In genomic region chr20:38098952-38099351, GRCh38 we compare ENCODE assay signal across 31 cellular contexts.
DNase-seq lines count a peak whose midpoint lies in the region; ATAC-seq and TF ChIP-seq lines count a peak whose summit lies in the region.
"Had no signal": no experiment of that assay in that cellular context is flagged by ENCODE, and none has a peak within 500 bp of the region (broad histone marks: within the 10 kb centered on the region; RNA-seq: fewer than 3 reads in every experiment).

No MANE protein-coding gene starts in this region.

- CTCF ChIA-PET in WTC11 (lab: Charles Lee) = interaction anchor here (0.6 to 0.8 kb wide), 3 partner anchors 41 to 206 kb away, joined by 3 read pairs; no protein-coding TSS in a partner anchor

- H3K4me1 ChIP-seq in gastrocnemius medialis = peaks cover 16 to 21% of the 10 kb centered on the region in 2 donors
- H3K4me1 ChIP-seq: breast epithelium, HAP-1 had no signal

- no peaks in the 10 kb centered on the region for H3K9me3 ChIP-seq in gastrocnemius medialis
- H3K9me3 ChIP-seq: breast epithelium, HAP-1, Peyer's patch, upper lobe of left lung had no signal

- peaks cover 8% of the 10 kb centered on the region for H3K9me3 Mint-ChIP-seq in HFFc6
- peaks cover 23% of the 10 kb centered on the region for H3K9me3 Mint-ChIP-seq in WTC11
- peaks cover 8% of the 10 kb centered on the region for H3K9me3 Mint-ChIP-seq in stimulated activated memory B cell treated with anti-CD40 and anti-IgM and Interleukin-4, amounts not matched to agents 10 μg/mL and 1 μg/mL and 100 μg/mL, for 72 hours

- H3K36me3 ChIP-seq in gastrocnemius medialis = no peaks in the 10 kb centered on the region
- H3K36me3 ChIP-seq: adrenal gland, BLaER1, breast epithelium, HAP-1, left lung, Peyer's patch, upper lobe of left lung had no signal

- H3K27me3 Mint-ChIP-seq in HFFc6 (ENCODE audit: insufficient read depth) (no peaks in the 10 kb centered on the region), WTC11 (ENCODE audit: low read depth) (no peaks in the 10 kb centered on the region)
- H3K27me3 Mint-ChIP-seq in stimulated activated memory B cell treated with anti-CD40 and anti-IgM and Interleukin-4, amounts not matched to agents 10 μg/mL and 1 μg/mL and 100 μg/mL, for 72 hours = no peaks in the 10 kb centered on the region

- H3K4me3 Mint-ChIP-seq in HFFc6 (no peak overlapping the region), WTC11 (no peak overlapping the region)
- no peak overlapping the region for H3K4me3 Mint-ChIP-seq in stimulated activated memory B cell treated with anti-CD40 and anti-IgM and Interleukin-4, amounts not matched to agents 10 μg/mL and 1 μg/mL and 100 μg/mL, for 72 hours
- H3K4me3 Mint-ChIP-seq: activated naive CD4-positive, alpha-beta T cell treated with anti-CD3 and anti-CD28 coated beads for 36 hours; immature natural killer cell; nephron progenitor cell had no signal

- ATAC-seq in WTC11 (no peak), gastrocnemius medialis (no peak)
- ATAC-seq in stimulated activated memory B cell treated with anti-CD40 and anti-IgM and Interleukin-4, amounts not matched to agents 10 μg/mL and 1 μg/mL and 100 μg/mL, for 72 hours = no peak
- ATAC-seq: esophagus mucosa, left lung had no signal

- H3K4me3 ChIP-seq in fibroblast of villous mesenchyme (ENCODE audit: low read depth, low read length) (peak overlapping the region; percentile 39), gastrocnemius medialis (no peak overlapping the region)
- H3K4me3 ChIP-seq: adrenal gland, BLaER1, breast epithelium, HAP-1, left lung, Peyer's patch, smooth muscle cell, upper lobe of left lung had no signal

- H3K4me1 Mint-ChIP-seq in HFFc6 (ENCODE audit: low read depth) = peaks cover 34% of the 10 kb centered on the region
- H3K4me1 Mint-ChIP-seq in WTC11 = no peaks in the 10 kb centered on the region
- peaks cover 37% of the 10 kb centered on the region for H3K4me1 Mint-ChIP-seq in stimulated activated memory B cell treated with anti-CD40 and anti-IgM and Interleukin-4, amounts not matched to agents 10 μg/mL and 1 μg/mL and 100 μg/mL, for 72 hours

- H3K36me3 Mint-ChIP-seq in HFFc6 (ENCODE audit: low read depth) (peaks cover 12% of the 10 kb centered on the region), WTC11 (peaks cover 13% of the 10 kb centered on the region)
- peaks cover 13% of the 10 kb centered on the region for H3K36me3 Mint-ChIP-seq in stimulated activated memory B cell treated with anti-CD40 and anti-IgM and Interleukin-4, amounts not matched to agents 10 μg/mL and 1 μg/mL and 100 μg/mL, for 72 hours

- H3K27ac Mint-ChIP-seq in HFFc6 (peak overlapping the region; percentile 12; the same call in 1 of the 2 replicates), WTC11 (0 out of 2 replicates have a peak overlapping the region, but pooled peaks have one; percentile 5)
- H3K27ac Mint-ChIP-seq in stimulated activated memory B cell treated with anti-CD40 and anti-IgM and Interleukin-4, amounts not matched to agents 10 μg/mL and 1 μg/mL and 100 μg/mL, for 72 hours = peak overlapping the region; percentile 45
- H3K27ac Mint-ChIP-seq: activated naive CD4-positive, alpha-beta T cell treated with anti-CD3 and anti-CD28 coated beads for 36 hours; immature natural killer cell; nephron progenitor cell had no signal

- TF ChIP-seq CTCF in HFFc6 (IDR thresholded peaks at IDR 0.05) = no peak
- TF ChIP-seq CTCF in WTC11 (IDR thresholded peaks at IDR 0.05) = no peak
- TF ChIP-seq CTCF in fibroblast of villous mesenchyme (IDR thresholded peaks at IDR 0.05; ENCODE audit: insufficient read depth, low read depth, low read length) = no peak
- no peak for TF ChIP-seq CTCF in gastrocnemius medialis (IDR thresholded peaks at IDR 0.05 in 4 of 5, conservative IDR thresholded peaks at IDR 0.05 in 1 of 5)

- DNase-seq in HFFc6 = no peak
- DNase-seq in WTC11 (ENCODE audit: low spot score) = no peak
- DNase-seq in fibroblast of villous mesenchyme (ENCODE audit: low read depth) = peak; percentile 57
- no peak for DNase-seq in mesenteric fat pad (ENCODE audit: low spot score)
- no peak for DNase-seq in gastrocnemius medialis
- no peak for DNase-seq in activated naive CD4-positive, alpha-beta T cell (lab: John Stamatoyannopoulos, UW)
- DNase-seq: activated CD4-positive, alpha-beta T cell treated with anti-CD3 and anti-CD28 coated beads, Interleukin-2, amount 50 U/mL, for 48 hours; activated CD4-positive, CD25-positive, alpha-beta regulatory T cell; activated naive CD4-positive, alpha-beta T cell treated with anti-CD3 and anti-CD28 coated beads for 36 hours; adrenal gland; Caco-2; DMS79; effector memory CD4-positive, alpha-beta T cell; hypothalamus; immature natural killer cell; left lung; NCI-H1092; NCI-H187; NCI-H2171; NCI-H510A treated with DMSO at 0.1 percent for 48 hours; nephron progenitor cell; Peyer's patch; stimulated activated CD4-positive, alpha-beta T cell treated with anti-CD3 and anti-CD28 coated beads, Interleukin-2, amount 100 ng/mL, for 24 hours; upper lobe of left lung had no signal

- no peak for TF ChIP-seq POLR2A in gastrocnemius medialis (IDR thresholded peaks at IDR 0.05)

- intact Hi-C loops in gastrocnemius medialis (cut with DNase I; ENCODE audit: low total_unique reads) = no loop called here

- POLR2A ChIA-PET in WTC11 (lab: Charles Lee) = no interaction called here

- in situ Hi-C loops in gastrocnemius medialis (cut with MboI; ENCODE audit: low sequenced_read_pairs in 4 of 4) = no loop called here

- H3K27ac ChIP-seq in gastrocnemius medialis = no peak overlapping the region
- H3K27ac ChIP-seq: adrenal gland, BLaER1, breast epithelium, HL-60, Peyer's patch had no signal

- no peaks in the 10 kb centered on the region for H3K27me3 ChIP-seq in gastrocnemius medialis
- H3K27me3 ChIP-seq: adrenal gland, BLaER1, breast epithelium, left lung, Peyer's patch, upper lobe of left lung had no signal

TF ChIP-seq in WTC11, 78 proteins besides CTCF, POLR2A, EP300 and RAD21:
- TF ChIP-seq, protein P1, sequence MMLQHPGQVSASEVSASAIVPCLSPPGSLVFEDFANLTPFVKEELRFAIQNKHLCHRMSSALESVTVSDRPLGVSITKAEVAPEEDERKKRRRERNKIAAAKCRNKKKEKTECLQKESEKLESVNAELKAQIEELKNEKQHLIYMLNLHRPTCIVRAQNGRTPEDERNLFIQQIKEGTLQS (CRISPR knock-in tag; conservative IDR thresholded peaks at IDR 0.05) = no peak
- TF ChIP-seq TP53 (CRISPR knock-in tag; IDR thresholded peaks at IDR 0.05) = no peak
- TF ChIP-seq JUN (CRISPR knock-in tag; IDR thresholded peaks at IDR 0.05) = no peak
- no peak for TF ChIP-seq ZNF219 (CRISPR knock-in tag; IDR thresholded peaks at IDR 0.05; ENCODE audit: borderline replicate concordance)
- no peak for TF ChIP-seq ATF1 (CRISPR knock-in tag; IDR thresholded peaks at IDR 0.05)
- TF ChIP-seq GRHL2 (CRISPR knock-in tag; IDR thresholded peaks at IDR 0.05; ENCODE audit: insufficient replicate concordance, severe bottlenecking) = no peak
- no peak for TF ChIP-seq JAZF1 (CRISPR knock-in tag; IDR thresholded peaks at IDR 0.05)
- TF ChIP-seq, protein P2, sequence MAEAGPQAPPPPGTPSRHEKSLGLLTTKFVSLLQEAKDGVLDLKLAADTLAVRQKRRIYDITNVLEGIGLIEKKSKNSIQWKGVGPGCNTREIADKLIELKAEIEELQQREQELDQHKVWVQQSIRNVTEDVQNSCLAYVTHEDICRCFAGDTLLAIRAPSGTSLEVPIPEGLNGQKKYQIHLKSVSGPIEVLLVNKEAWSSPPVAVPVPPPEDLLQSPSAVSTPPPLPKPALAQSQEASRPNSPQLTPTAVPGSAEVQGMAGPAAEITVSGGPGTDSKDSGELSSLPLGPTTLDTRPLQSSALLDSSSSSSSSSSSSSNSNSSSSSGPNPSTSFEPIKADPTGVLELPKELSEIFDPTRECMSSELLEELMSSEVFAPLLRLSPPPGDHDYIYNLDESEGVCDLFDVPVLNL (CRISPR knock-in tag; IDR thresholded peaks at IDR 0.05; ENCODE audit: borderline replicate concordance, low read depth) = no peak
- no peak for TF ChIP-seq RORB (CRISPR knock-in tag; IDR thresholded peaks at IDR 0.05)
- TF ChIP-seq ETV6 (CRISPR knock-in tag; IDR thresholded peaks at IDR 0.05) = no peak
- TF ChIP-seq NR1H2 (CRISPR knock-in tag; IDR thresholded peaks at IDR 0.05) = no peak
- TF ChIP-seq SOX15 (CRISPR knock-in tag; IDR thresholded peaks at IDR 0.05) = no peak
